In genomic region chr22:18997925-18998315, GRCh38 we compare ENCODE assay signal across 28 cellular contexts.
A peak's percentile ranks its signal among the peaks of the same experiment; 100 is the strongest.
DNase-seq lines count a peak whose midpoint lies in the region; ATAC-seq and FAIRE-seq lines count a peak whose summit lies in the region.
"Had no signal": no experiment of that assay in that cellular context is flagged by ENCODE, and none has a peak within 500 bp of the region (broad histone marks: within the 10 kb centered on the region; RNA-seq: fewer than 3 reads in every experiment).

No MANE protein-coding gene starts in this region.

- FAIRE-seq in RCC 7860 (lab: Jason Lieb, UNC) = no peak
- FAIRE-seq: H54 had no signal

- no peak for ATAC-seq in HG03457 (IDR thresholded peaks at IDR 0.05; ENCODE audit: unreplicated experiment)
- ATAC-seq in GM21576 (IDR thresholded peaks at IDR 0.05; ENCODE audit: unreplicated experiment) = no peak
- ATAC-seq: heart left ventricle; naive thymus-derived CD8-positive, alpha-beta T cell; right cardiac atrium; stimulated activated memory B cell treated with anti-CD40 and anti-IgM and Interleukin-4, amounts not matched to agents 10 μg/mL and 1 μg/mL and 100 μg/mL, for 72 hours had no signal

- DNase-seq in DMS79 (lab: John Stamatoyannopoulos, UW) (peak; percentile 45), NCI-H524 (lab: John Stamatoyannopoulos, UW) (peak; percentile 90 to 99), cerebellum (ENCODE audit: low spot score) (peak; percentile 39), nucleus accumbens (lab: John Stamatoyannopoulos, UW) (peak in 37 of 56 donors; percentile 5 to 82 (median 57)), RCC 7860 (ENCODE audit: low spot score) (no peak), NCI-H345 treated with DMSO at 0.1 percent for 48 hours (lab: John Stamatoyannopoulos, UW; ENCODE audit: unreplicated experiment) (no peak)
- DNase-seq: activated CD4-positive, alpha-beta memory T cell treated with anti-CD3 and anti-CD28 coated beads, Interleukin-2, amount 10 ng/mL, durations not matched to agents 7 days and 5 days; activated CD4-positive, CD25-positive, alpha-beta regulatory T cell; activated effector memory CD4-positive, alpha-beta T cell treated with anti-CD3 and anti-CD28 coated beads, Interleukin-2, amount 50 U/mL, for 16 hours; activated naive CD8-positive, alpha-beta T cell treated with anti-CD3 and anti-CD28 coated beads, Interleukin-2, amount 10 ng/mL, durations not matched to agents 7 days and 5 days; activated T-cell treated with anti-CD3 and anti-CD28 coated beads for 4 hours; CD4-positive, CD25-positive, alpha-beta regulatory T cell; cerebellar nuclear complex; GF-D8; heart left ventricle; left ventricle myocardium inferior; naive thymus-derived CD8-positive, alpha-beta T cell; NCI-H187 treated with DMSO at 0.1 percent for 48 hours; NCI-H2227 treated with DMSO at 0.1 percent for 48 hours; ovary; right cardiac atrium; SIG-M5; spleen; stimulated activated CD4-positive, alpha-beta T cell treated with anti-CD3 and anti-CD28 coated beads, Interleukin-4, amount 100 ng/mL, for 1 hour had no signal

Comparison
In these comparisons a context has a peak if more than half of its experiments do, and no peak if none do; other contexts are left out.
1. DNase-seq: peak in DMS79 (single experiment), NCI-H524 (2 of 2), cerebellum (single experiment) and nucleus accumbens (37 of 56); none in RCC 7860 (single experiment) and NCI-H345 treated with DMSO at 0.1 percent for 48 hours (single experiment).